ENCODE assay signal across 8 cellular contexts in the genomic region with DNA sequence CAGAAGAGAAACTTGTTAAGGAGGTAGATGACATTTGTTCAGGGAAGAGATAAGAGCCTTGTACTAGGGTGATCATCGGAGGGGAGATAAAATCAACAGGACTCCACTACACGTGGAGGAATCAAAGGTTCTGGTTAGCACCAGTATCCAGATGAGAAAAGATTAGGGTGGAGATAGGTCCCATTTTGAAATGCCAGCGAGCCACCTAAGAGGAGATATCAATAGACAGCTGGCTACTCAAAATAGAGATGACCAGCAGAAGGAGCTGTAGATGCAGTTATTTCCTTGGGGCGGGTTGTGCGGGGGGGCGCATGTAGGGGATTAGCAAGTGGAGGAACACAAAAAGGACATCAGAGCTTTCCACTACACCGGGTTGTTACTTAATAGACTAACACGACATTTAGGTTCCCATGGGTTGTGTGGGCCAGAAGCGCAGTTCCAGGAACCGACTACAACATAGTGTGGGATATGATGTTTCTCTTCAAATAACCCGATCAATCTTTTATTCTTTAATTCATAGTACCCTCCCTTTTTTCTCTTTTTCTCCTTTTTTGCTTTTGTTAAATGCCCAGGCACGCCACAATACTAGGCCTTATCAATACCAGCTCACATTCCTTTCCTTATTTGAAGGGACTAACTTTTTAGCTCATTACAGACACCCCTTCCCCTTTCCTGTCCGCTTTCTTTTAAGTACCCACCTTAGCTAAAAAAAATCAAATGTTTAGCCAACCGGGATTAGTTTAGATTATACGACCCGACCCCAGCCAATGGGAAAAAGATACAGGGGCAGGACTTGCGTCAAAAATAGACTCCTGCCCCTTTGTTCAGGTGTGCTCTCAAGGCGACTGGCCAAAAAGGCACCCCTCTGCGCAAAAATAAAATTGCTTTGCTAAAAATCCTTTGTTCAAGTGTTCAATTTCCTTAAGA. TPM values are rescaled to one million over a fixed set of nuclear protein-coding genes. Genes with fewer than 3 reads are reported as not detected.
DNase-seq lines count a peak whose midpoint lies in the region; ATAC-seq and TF ChIP-seq lines count a peak whose summit lies in the region.

No MANE protein-coding gene starts in this region.

- peaks cover 0 to 8% of the 10 kb centered on the region in 2 donors for H3K36me3 Mint-ChIP-seq in CD4-positive, alpha-beta memory T cell

- H3K9me3 ChIP-seq in CD4-positive, alpha-beta memory T cell (ENCODE audit: control insufficient read depth in 1 of 2, low read length in 2 of 2) = no peaks in the 10 kb centered on the region
- H3K9me3 ChIP-seq in Peyer's patch (no peaks in the 10 kb centered on the region), stomach smooth muscle (ENCODE audit: control insufficient read depth in 2 of 2, low read length in 2 of 2) (no peaks in the 10 kb centered on the region)

- TF ChIP-seq POLR2A in Peyer's patch (IDR thresholded peaks at IDR 0.05) = no peak

- peak overlapping the region; percentile 36 to 76 for H3K4me3 ChIP-seq in CD4-positive, alpha-beta memory T cell (ENCODE audit: low read length in 2 of 2)
- H3K4me3 ChIP-seq in Peyer's patch = peak overlapping the region; percentile 49 to 85 (median 69)
- H3K4me3 ChIP-seq in stomach smooth muscle (ENCODE audit: low read length in 2 of 2) = peak overlapping the region; percentile 70 to 77

- H3K27ac Mint-ChIP-seq in CD4-positive, alpha-beta memory T cell = peak overlapping the region; percentile 97 to 100 (median 99)

- peak in 1 of 6 experiments; percentile 33 for TF ChIP-seq CTCF in Peyer's patch (IDR thresholded peaks at IDR 0.05)

- no peaks in the 10 kb centered on the region for H3K36me3 ChIP-seq in CD4-positive, alpha-beta memory T cell (ENCODE audit: insufficient read depth, low read length)
- H3K36me3 ChIP-seq in Peyer's patch = no peaks in the 10 kb centered on the region
- no peaks in the 10 kb centered on the region for H3K36me3 ChIP-seq in stomach smooth muscle (ENCODE audit: control insufficient read depth in 2 of 2, insufficient read depth in 2 of 2, low read length in 2 of 2)

- no peaks in the 10 kb centered on the region for H3K27me3 Mint-ChIP-seq in CD4-positive, alpha-beta memory T cell

- H3K4me3 Mint-ChIP-seq in CD4-positive, alpha-beta memory T cell = peak overlapping the region; percentile 87 to 99 (median 98)

- H3K27me3 ChIP-seq in CD4-positive, alpha-beta memory T cell (ENCODE audit: insufficient read depth, low read length) = no peaks in the 10 kb centered on the region
- no peaks in the 10 kb centered on the region for H3K27me3 ChIP-seq in Peyer's patch
- no peaks in the 10 kb centered on the region for H3K27me3 ChIP-seq in layer of hippocampus (ENCODE audit: control insufficient read depth, insufficient read depth, low read length)
- no peaks in the 10 kb centered on the region for H3K27me3 ChIP-seq in stomach smooth muscle (ENCODE audit: control insufficient read depth in 1 of 2, insufficient read depth in 2 of 2, low read length in 2 of 2)

- POLR2A ChIA-PET in CD4-positive, alpha-beta memory T cell (lab: Charles Lee; ENCODE audit: partially characterized antibody) = interaction anchor here (0.6 to 5.1 kb wide), 18 partner anchors 8 to 794 kb away, joined by 3 to 151 read pairs (median 4); partner anchors contain the start of genes CPEB3, EXOC6, IDE and MARCHF5

- DNase-seq in CD4-positive, alpha-beta memory T cell = no peak
- DNase-seq in Peyer's patch (peak; percentile 51 to 66 (median 53)), caudate nucleus (lab: John Stamatoyannopoulos, UW) (peak in 26 of 61 donors; percentile 1 to 81 (median 12))
- no peak for DNase-seq in effector CD8-positive, alpha-beta T cell (lab: John Stamatoyannopoulos, UW)

- H3K9me3 Mint-ChIP-seq in CD4-positive, alpha-beta memory T cell = peaks cover 0 to 2% (median 0%) of the 10 kb centered on the region in 8 donors

- H3K4me1 Mint-ChIP-seq in CD4-positive, alpha-beta memory T cell = peaks cover 22 to 49% (median 31%) of the 10 kb centered on the region in 4 donors

- CTCF ChIA-PET in CD4-positive, alpha-beta memory T cell (lab: Charles Lee; ENCODE audit: partially characterized antibody) = interaction anchor here (0.6 to 2.4 kb wide), 7 partner anchors 9 to 667 kb away, joined by 3 to 24 read pairs (median 4); partner anchors contain the start of genes BTAF1, EXOC6 and IDE

- peak overlapping the region; percentile 85 for H3K27ac ChIP-seq in CD4-positive, alpha-beta memory T cell (ENCODE audit: low read depth, low read length)
- H3K27ac ChIP-seq in Peyer's patch = peak overlapping the region; percentile 85 to 96 (median 90)
- H3K27ac ChIP-seq in caudate nucleus (ENCODE audit: low read depth, low read length) = peak overlapping the region; percentile 97
- H3K27ac ChIP-seq in layer of hippocampus (ENCODE audit: low read depth, low read length) = peak overlapping the region; percentile 90
- H3K27ac ChIP-seq in stomach smooth muscle (ENCODE audit: low read length) = peak overlapping the region; percentile 93

- peaks cover 35% of the 10 kb centered on the region for H3K4me1 ChIP-seq in CD4-positive, alpha-beta memory T cell (ENCODE audit: insufficient read depth, low read length)
- peaks cover 0 to 8% (median 0%) of the 10 kb centered on the region in 4 donors for H3K4me1 ChIP-seq in Peyer's patch
- peaks cover 12% of the 10 kb centered on the region for H3K4me1 ChIP-seq in stomach smooth muscle (ENCODE audit: control insufficient read depth, insufficient read depth, low read length)

- intact Hi-C loops in CD4-positive, alpha-beta memory T cell (cut with micrococcal nuclease) = loop anchor here (1.0 to 10.0 kb wide), 8 partner anchors 17 to 1426 kb away; partner anchors contain the start of genes BTAF1, CEP55, FGFBP3 and FRA10AC1

- peak overlapping the region; percentile 78 to 90 for H3K9ac ChIP-seq in stomach smooth muscle (ENCODE audit: low read length in 2 of 2)

- ATAC-seq in GM18907 (IDR thresholded peaks at IDR 0.05; ENCODE audit: unreplicated experiment) (peak; percentile 9), HG03354 (IDR thresholded peaks at IDR 0.05; ENCODE audit: poor library complexity, severe bottlenecking, unreplicated experiment) (peak; percentile 5)

RNA-seq across cellular contexts. Expression of gene KIF11, which starts 2.0 kb away (rescaled TPM):
- total RNA-seq in CD4-positive, alpha-beta memory T cell = 1 to 10 TPM; 2.0 to 2.1 TPM
- under 1 TPM; 0.87 to 0.92 TPM for polyA plus RNA-seq in CD4-positive, alpha-beta memory T cell
- total RNA-seq in Peyer's patch = 1 to 10 TPM; 1.4 to 5.1 (median 3.4) TPM

RNA-seq across cellular contexts. Expression of gene IDE, which starts 17.0 kb away (rescaled TPM):
- 10 to 100 TPM; 38.4 to 40.2 TPM for total RNA-seq in CD4-positive, alpha-beta memory T cell
- polyA plus RNA-seq in CD4-positive, alpha-beta memory T cell = 10 to 100 TPM; 19.5 to 20.0 TPM
- 10 to 100 TPM; 27.1 to 71.8 (median 31.7) TPM for total RNA-seq in Peyer's patch

Comparison
In these comparisons a context has a peak if more than half of its experiments do, and no peak if none do; other contexts are left out.
1. DNase-seq: peak in Peyer's patch (3 of 3); none in CD4-positive, alpha-beta memory T cell (0 of 5) and effector CD8-positive, alpha-beta T cell (single experiment).
2. Peak in every context shown above with its lines, with median percentiles within 50 percentile points of each other: H3K27ac ChIP-seq and H3K4me3 ChIP-seq.